8 cellular contexts compared by ENCODE assay signal in genomic region chr6:3117912-3118352, GRCh38. TPM values are rescaled to one million over a fixed set of nuclear protein-coding genes. Genes with fewer than 3 reads are reported as not detected.
DNase-seq lines count a peak whose midpoint lies in the region; ATAC-seq and TF ChIP-seq lines count a peak whose summit lies in the region.

No MANE protein-coding gene starts in this region.

- H3F3A ChIP-seq in neural progenitor cell (ENCODE audit: low read depth), result peaks cover 7% of the 10 kb centered on the region

- H3K9ac ChIP-seq in Karpas-422 (ENCODE audit: low read length), result peak overlapping the region; percentile 82
- peak overlapping the region; percentile 76 to 87 for H3K9ac ChIP-seq in duodenal mucosa (ENCODE audit: low read depth in 1 of 2, low read length in 2 of 2)
- no peak overlapping the region for H3K9ac ChIP-seq in neural progenitor cell

- no peaks in the 10 kb centered on the region for H3K27me3 ChIP-seq in CD8-positive, alpha-beta T cell (ENCODE audit: insufficient read depth, low read length)
- H3K27me3 ChIP-seq in Karpas-422 (ENCODE audit: low read length) (no peaks in the 10 kb centered on the region), duodenal mucosa (ENCODE audit: control insufficient read depth in 1 of 2, insufficient read depth in 2 of 2, low read length in 2 of 2) (no peaks in the 10 kb centered on the region), neural progenitor cell (no peaks in the 10 kb centered on the region)

- H3K36me3 ChIP-seq in CD8-positive, alpha-beta T cell (ENCODE audit: insufficient read depth, low read length), result peaks cover 7% of the 10 kb centered on the region
- no peaks in the 10 kb centered on the region for H3K36me3 ChIP-seq in Karpas-422 (ENCODE audit: insufficient read depth, low read length)
- H3K36me3 ChIP-seq in duodenal mucosa (ENCODE audit: control insufficient read depth in 1 of 2, insufficient read depth in 2 of 2, low read length in 2 of 2), result peaks cover 15 to 24% of the 10 kb centered on the region in 2 donors
- no peaks in the 10 kb centered on the region for H3K36me3 ChIP-seq in neural progenitor cell

- no peak for DNase-seq in CD8-positive, alpha-beta T cell
- DNase-seq in Karpas-422 (no peak), neural progenitor cell (ENCODE audit: low spot score) (no peak), LoVo (ENCODE audit: low spot score) (no peak)
- no peak for DNase-seq in central memory CD4-positive, alpha-beta T cell

- peak overlapping the region; percentile 85 for H3K27ac ChIP-seq in CD8-positive, alpha-beta T cell (ENCODE audit: low read depth, low read length)
- H3K27ac ChIP-seq in Karpas-422 (ENCODE audit: low read length) (peak overlapping the region; percentile 6; the same call in 1 of the 2 replicates), duodenal mucosa (ENCODE audit: low read depth, low read length) (peak overlapping the region; percentile 98), neural progenitor cell (no peak overlapping the region)

- H3K36me3 Mint-ChIP-seq in CD8-positive, alpha-beta T cell, result peaks cover 16% of the 10 kb centered on the region
- H3K36me3 Mint-ChIP-seq in neural progenitor cell, result peaks cover 7% of the 10 kb centered on the region

- peaks cover 13% of the 10 kb centered on the region for H3K4me1 Mint-ChIP-seq in CD8-positive, alpha-beta T cell (ENCODE audit: low read depth)
- peaks cover 29% of the 10 kb centered on the region for H3K4me1 Mint-ChIP-seq in neural progenitor cell

- H3K4me2 ChIP-seq in Karpas-422 (ENCODE audit: low read depth, low read length, poor library complexity, severe bottlenecking) (peak overlapping the region; percentile 85), neural progenitor cell (peak overlapping the region; percentile 91)

- H3K79me2 ChIP-seq in Karpas-422 (ENCODE audit: low read length), result no peaks in the 10 kb centered on the region
- peaks cover 19% of the 10 kb centered on the region for H3K79me2 ChIP-seq in neural progenitor cell (ENCODE audit: low read depth)

- POLR2A ChIA-PET in CD8-positive, alpha-beta T cell (lab: Charles Lee), result interaction anchor here (1.0 to 1.4 kb wide), 3 partner anchors 50 to 904 kb away, joined by 4 to 8 read pairs (median 7); partner anchors contain the start of gene RIPK1

- peaks cover 12% of the 10 kb centered on the region for H3K4me1 ChIP-seq in CD8-positive, alpha-beta T cell (ENCODE audit: insufficient read depth, low read length)
- H3K4me1 ChIP-seq in Karpas-422 (ENCODE audit: low read length) (peaks cover 21% of the 10 kb centered on the region), duodenal mucosa (ENCODE audit: control insufficient read depth in 1 of 2, insufficient read depth in 2 of 2, low read length in 2 of 2) (peaks cover 12 to 15% of the 10 kb centered on the region in 2 donors), neural progenitor cell (peaks cover 8% of the 10 kb centered on the region)

- peak overlapping the region; percentile 80 for H3K4me3 ChIP-seq in CD8-positive, alpha-beta T cell (ENCODE audit: low read depth, low read length)
- H3K4me3 ChIP-seq in Karpas-422 (ENCODE audit: low read length) (peak overlapping the region; percentile 82), duodenal mucosa (ENCODE audit: low read depth in 1 of 2, low read length in 2 of 2) (peak overlapping the region; percentile 73 to 86), neural progenitor cell (peak overlapping the region; percentile 90)

- peak overlapping the region; percentile 92 for H3K4me3 Mint-ChIP-seq in CD8-positive, alpha-beta T cell
- peak overlapping the region; percentile 86 for H3K4me3 Mint-ChIP-seq in neural progenitor cell

- no peaks in the 10 kb centered on the region for H4K20me1 ChIP-seq in Karpas-422 (ENCODE audit: insufficient read depth, low read depth, low read length)
- H4K20me1 ChIP-seq in neural progenitor cell (ENCODE audit: low read depth), result no peaks in the 10 kb centered on the region

- ATAC-seq in CD8-positive, alpha-beta T cell, result no peak
- no peak for ATAC-seq in HG03280 (IDR thresholded peaks at IDR 0.05; ENCODE audit: unreplicated experiment)
- no peak for ATAC-seq in GM18870 (IDR thresholded peaks at IDR 0.05; ENCODE audit: unreplicated experiment)

- peak overlapping the region; percentile 3 for H2AFZ ChIP-seq in Karpas-422 (ENCODE audit: low read length)
- H2AFZ ChIP-seq in neural progenitor cell (replicated peaks), result peak overlapping the region; percentile 82

- H3K27ac Mint-ChIP-seq in CD8-positive, alpha-beta T cell, result peak overlapping the region; percentile 96
- no peak overlapping the region for H3K27ac Mint-ChIP-seq in neural progenitor cell

- no peaks in the 10 kb centered on the region for H3K9me3 ChIP-seq in CD8-positive, alpha-beta T cell (ENCODE audit: low read length)
- H3K9me3 ChIP-seq in Karpas-422 (ENCODE audit: low read length) (no peaks in the 10 kb centered on the region), duodenal mucosa (ENCODE audit: control insufficient read depth in 1 of 2, low read length in 2 of 2) (no peaks in the 10 kb centered on the region), neural progenitor cell (ENCODE audit: low read depth) (no peaks in the 10 kb centered on the region)

- intact Hi-C loops in CD8-positive, alpha-beta T cell (cut with DNase I, micrococcal nuclease), result loop anchor here (1.0 to 5.0 kb wide), 14 partner anchors 39 to 1019 kb away; partner anchors contain the start of genes ECI2 (in 2 of the 2), NQO2 (in 2 of the 2), PSMG4 (in 2 of the 2) and TUBB2A (in 2 of the 2)

- no peaks in the 10 kb centered on the region for H3K9me3 Mint-ChIP-seq in CD8-positive, alpha-beta T cell
- no peaks in the 10 kb centered on the region for H3K9me3 Mint-ChIP-seq in neural progenitor cell

- no peaks in the 10 kb centered on the region for H3K27me3 Mint-ChIP-seq in CD8-positive, alpha-beta T cell (ENCODE audit: low read depth)
- H3K27me3 Mint-ChIP-seq in neural progenitor cell (ENCODE audit: insufficient read depth, low read depth), result peaks cover 2% of the 10 kb centered on the region

- H3K9me2 ChIP-seq in Karpas-422 (replicated peaks; ENCODE audit: insufficient read depth, low read length), result no peaks in the 10 kb centered on the region

- no peak for TF ChIP-seq CTCF in CD8-positive, alpha-beta T cell (IDR thresholded peaks at IDR 0.05)
- TF ChIP-seq CTCF in neural progenitor cell (IDR thresholded peaks at IDR 0.05), result no peak

- CTCF ChIA-PET in CD8-positive, alpha-beta T cell (lab: Charles Lee), result interaction anchor here (1.0 kb wide), 1 partner anchor 134 kb away, joined by 5 read pairs; no protein-coding TSS in a partner anchor

RNA-seq across cellular contexts. Expression of gene BPHL, which starts 0.6 kb away (rescaled TPM):
- 1 to 10 TPM; 3.7 to 5.5 TPM for total RNA-seq in CD8-positive, alpha-beta T cell
- 9.3 and 14.6 TPM in 2 replicates for total RNA-seq in Karpas-422 (2014; rRNA removed; shearing (Covaris generic); ENCODE audit: low replicate concordance)
- total RNA-seq in neural progenitor cell (ENCODE audit: low replicate concordance), result 44.5 TPM in 2 replicates

RNA-seq across cellular contexts. Expression of gene TUBB2A, which starts 39.4 kb away (rescaled TPM):
- total RNA-seq in CD8-positive, alpha-beta T cell, result 10 to 100 TPM; 61.4 to 63.9 TPM
- 0.51 TPM in 1 of 2 replicates, not detected in the other for total RNA-seq in Karpas-422 (2014; rRNA removed; shearing (Covaris generic); ENCODE audit: low replicate concordance)
- total RNA-seq in neural progenitor cell (ENCODE audit: low replicate concordance), result 57.9 and 117 TPM in 2 replicates

RNA-seq across cellular contexts. Expression of gene RIPK1, which starts 49.6 kb away (rescaled TPM):
- 10 to 100 TPM; 18.6 to 19.7 TPM for total RNA-seq in CD8-positive, alpha-beta T cell
- total RNA-seq in Karpas-422 (2014; rRNA removed; shearing (Covaris generic); ENCODE audit: low replicate concordance), result 9.6 and 12.3 TPM in 2 replicates
- total RNA-seq in neural progenitor cell (ENCODE audit: low replicate concordance), result 4.6 and 4.9 TPM in 2 replicates

Comparison
In these comparisons a context has a peak if more than half of its experiments do, and no peak if none do; other contexts are left out.
1. RNA of gene TUBB2A, which starts 39.4 kb away (total RNA-seq): 61.4 to 63.9 TPM in CD8-positive, alpha-beta T cell and 57.9 to 117 TPM in neural progenitor cell; 0.51 TPM in Karpas-422; every median in the first group is over 10 times any median in the second.
2. Peak in every context shown above with its lines, with median percentiles within 50 percentile points of each other: H3K4me3 ChIP-seq.